Comparison of ENCODE assay signal across 8 cellular contexts in genomic region chr13:76886292-76887061, GRCh38. TPM values are rescaled to one million over a fixed set of nuclear protein-coding genes. Genes with fewer than 3 reads are reported as not detected.
DNase-seq lines count a peak whose midpoint lies in the region; ATAC-seq, FAIRE-seq and TF ChIP-seq lines count a peak whose summit lies in the region.

KCTD12 (minus strand) TSS chr13:76886405; CDS start chr13:76886148, 257 bp downstream.

- in situ Hi-C loops in GM13977 (cut with MboI; ENCODE audit: low pct_unique_long_range_greater_than_20kb, low sequenced_read_pairs, unreplicated experiment): no loop called here

- no peaks in the 10 kb centered on the region for H3K9me3 ChIP-seq in WERI-Rb-1 (ENCODE audit: severe bottlenecking)

- ATAC-seq in HG02610 (IDR thresholded peaks at IDR 0.05; ENCODE audit: unreplicated experiment): peak; percentile 75

- FAIRE-seq in bronchial epithelial cell (lab: Jason Lieb, UNC): no peak

- H3K4me3 ChIP-seq in WERI-Rb-1 (ENCODE audit: low read depth, low read length): peak within 1 kb of the TSS; percentile 69
- H3K4me3 ChIP-seq in bronchial epithelial cell (ENCODE audit: low read depth, low read length): peak within 1 kb of the TSS; percentile 66

- no peaks in the 10 kb centered on the region for H3K36me3 ChIP-seq in WERI-Rb-1
- H3K36me3 ChIP-seq in bronchial epithelial cell (ENCODE audit: control insufficient read depth, insufficient read depth, low read length): no peaks in the 10 kb centered on the region

- H3K27me3 ChIP-seq in WERI-Rb-1 (ENCODE audit: insufficient read depth, low read depth, severe bottlenecking): no peaks in the 10 kb centered on the region
- no peaks in the 10 kb centered on the region for H3K27me3 ChIP-seq in bronchial epithelial cell (ENCODE audit: control insufficient read depth, insufficient read depth, low read length)

- peak; percentile 57 for TF ChIP-seq CTCF in GM13977 (IDR thresholded peaks at IDR 0.05; ENCODE audit: extremely low read depth, insufficient read depth, missing control alignments)
- TF ChIP-seq CTCF in WERI-Rb-1 (IDR thresholded peaks at IDR 0.05; ENCODE audit: low read depth, low read length): no peak
- TF ChIP-seq CTCF in bronchial epithelial cell (IDR thresholded peaks at IDR 0.05; ENCODE audit: insufficient read depth, low read length, severe bottlenecking): peak; percentile 16

- no peak within 1 kb of the TSS for H3K27ac ChIP-seq in WERI-Rb-1

- DNase-seq in GM13977 (ENCODE audit: low spot score): peak; percentile 81
- peak; percentile 37 for DNase-seq in NCI-H1105 treated with DMSO at 0.1 percent for 48 hours (lab: John Stamatoyannopoulos, UW)
- peak; percentile 62 for DNase-seq in WERI-Rb-1
- peak; percentile 43 for DNase-seq in bronchial epithelial cell (ENCODE audit: low read depth)
- peak; percentile 35 for DNase-seq in inferior parietal cortex (ENCODE audit: extremely low spot score)
- peak; percentile 83 for DNase-seq in smooth muscle cell of the brain vasculature (ENCODE audit: low read depth, low spot score)
- DNase-seq in NK-92 (lab: John Stamatoyannopoulos, UW; ENCODE audit: unreplicated experiment): no peak

RNA-seq across cellular contexts. Expression of gene KCTD12, which starts in this region (rescaled TPM):
- total RNA-seq in bronchial epithelial cell: 6.5 and 15.3 TPM in 2 replicates
